In genomic region chr10:804787-805634, GRCh38 we compare ENCODE assay signal across 17 cellular contexts.
DNase-seq lines count a peak whose midpoint lies in the region; ATAC-seq, FAIRE-seq and TF ChIP-seq lines count a peak whose summit lies in the region.
"Had no signal": no experiment of that assay in that cellular context is flagged by ENCODE, and none has a peak within 500 bp of the region (broad histone marks: within the 10 kb centered on the region; RNA-seq: fewer than 3 reads in every experiment).

No MANE protein-coding gene starts in this region.

- TF ChIP-seq POLR2A in HepG2 (IDR thresholded peaks at IDR 0.05; ENCODE audit: insufficient read depth in 1 of 2, low read depth in 2 of 2, low read length in 2 of 2) = no peak; a peak in 1 of 4 replicates

- peaks cover 32% of the 10 kb centered on the region for H3K36me3 Mint-ChIP-seq in stimulated activated naive CD8-positive, alpha-beta T cell treated with anti-CD3 and anti-CD28 coated beads, Interleukin-15, Interleukin-2, amounts not matched to agents 100 ng/mL and 50 ng/mL, for 24 hours (ENCODE audit: low read depth)
- peaks cover 20% of the 10 kb centered on the region for H3K36me3 Mint-ChIP-seq in activated CD4-positive, alpha-beta memory T cell treated with anti-CD3 and anti-CD28 coated beads for 36 hours

- DNase-seq in stimulated activated naive CD8-positive, alpha-beta T cell treated with anti-CD3 and anti-CD28 coated beads, Interleukin-15, Interleukin-2, amounts not matched to agents 100 U/mL and 50 U/mL, for 24 hours = no peak
- peak; percentile 8 for DNase-seq in activated CD4-positive, alpha-beta memory T cell treated with anti-CD3 and anti-CD28 coated beads for 36 hours
- no peak for DNase-seq in HepG2 (ENCODE audit: low spot score)
- no peak for DNase-seq in upper lobe of right lung
- no peak for DNase-seq in NCI-H187 treated with DMSO at 0.1 percent for 48 hours (lab: John Stamatoyannopoulos, UW)
- no peak for DNase-seq in NCI-H2029 treated with DMSO at 0.1 percent for 48 hours (lab: John Stamatoyannopoulos, UW)
- DNase-seq in effector CD4-positive, alpha-beta T cell = no peak
- DNase-seq: activated T-cell treated with anti-CD3 and anti-CD28 coated beads, Interleukin-2, amount 50 U/mL, for 48 hours; NCI-H1694; NCI-H748 treated with DMSO at 0.1 percent for 48 hours; Right ventricle myocardium superior; stimulated activated CD4-positive, alpha-beta T cell treated with anti-CD3 and anti-CD28 coated beads, Interleukin-1b, Interleukin-23, amount 100 ng/mL, for 48 hours had no signal

- in situ Hi-C loops in HepG2 (cut with HindIII; ENCODE audit: extremely low pct_ligation_motif_present, low pct_unique_long_range_greater_than_20kb) = no loop called here

- no peak for ATAC-seq in stimulated activated naive CD8-positive, alpha-beta T cell treated with anti-CD3 and anti-CD28 coated beads, Interleukin-15, Interleukin-2, amounts not matched to agents 100 U/mL and 50 U/mL, for 24 hours
- ATAC-seq in HepG2 (peak; percentile 4; the same call in 1 of the 3 replicates), upper lobe of right lung (peak; percentile 68)

- peaks cover 8% of the 10 kb centered on the region for H3K4me1 Mint-ChIP-seq in stimulated activated naive CD8-positive, alpha-beta T cell treated with anti-CD3 and anti-CD28 coated beads, Interleukin-15, Interleukin-2, amounts not matched to agents 100 ng/mL and 50 ng/mL, for 24 hours (ENCODE audit: low read depth)
- H3K4me1 Mint-ChIP-seq in activated CD4-positive, alpha-beta memory T cell treated with anti-CD3 and anti-CD28 coated beads for 36 hours (ENCODE audit: low read depth) = no peaks in the 10 kb centered on the region

- BruUV-seq in HepG2 (replicated peaks; lab: Mats Ljungman, UMichigan) = no TSS peak

- H3K27me3 ChIP-seq in HepG2 (ENCODE audit: control insufficient read depth in 1 of 2, insufficient read depth in 2 of 2, low read length in 2 of 2) (no peaks in the 10 kb centered on the region), upper lobe of right lung (no peaks in the 10 kb centered on the region)
- H3K27me3 ChIP-seq: ascending aorta, vagina had no signal

- H3K36me3 ChIP-seq in HepG2 (replicated peaks in 1 of 2; ENCODE audit: control insufficient read depth in 1 of 2, insufficient read depth in 2 of 2, low read length in 2 of 2) = peaks cover 0 to 28% of the 10 kb centered on the region in 2 experiments; a peak in 4 of 5 replicates
- peaks cover 35% of the 10 kb centered on the region for H3K36me3 ChIP-seq in upper lobe of right lung

- no peaks in the 10 kb centered on the region for H3K9me3 ChIP-seq in HepG2 (ENCODE audit: low read length)
- H3K9me3 ChIP-seq in upper lobe of right lung = no peaks in the 10 kb centered on the region
- H3K9me3 ChIP-seq: ascending aorta, vagina had no signal

- H3K4me3 ChIP-seq in HepG2 (replicated peaks in 1 of 3; ENCODE audit: insufficient read depth in 1 of 3, low read depth in 2 of 3, low read length in 3 of 3) (no peak overlapping the region), upper lobe of right lung (no peak overlapping the region)
- H3K4me3 ChIP-seq: ascending aorta, vagina had no signal

- POLR2A ChIA-PET in activated CD4-positive, alpha-beta memory T cell treated with anti-CD3 and anti-CD28 coated beads for 36 hours (lab: Charles Lee) = no interaction called here
- POLR2A ChIA-PET in HepG2 (lab: Yijun Ruan, JAX) = no interaction called here

- FAIRE-seq in HepG2 (lab: Jason Lieb, UNC) = no peak

- H3K27me3 Mint-ChIP-seq in stimulated activated naive CD8-positive, alpha-beta T cell treated with anti-CD3 and anti-CD28 coated beads, Interleukin-15, Interleukin-2, amounts not matched to agents 100 ng/mL and 50 ng/mL, for 24 hours = no peaks in the 10 kb centered on the region
- no peaks in the 10 kb centered on the region for H3K27me3 Mint-ChIP-seq in activated CD4-positive, alpha-beta memory T cell treated with anti-CD3 and anti-CD28 coated beads for 36 hours
- H3K27me3 Mint-ChIP-seq: IgD-negative memory B cell had no signal

- no peak overlapping the region for H2AFZ ChIP-seq in HepG2 (ENCODE audit: low read length)

- H3K9ac ChIP-seq in HepG2 (ENCODE audit: insufficient read depth, low read depth, low read length) = no peak overlapping the region

- no peak for TF ChIP-seq RAD21 in HepG2 (CRISPR knock-in tag; IDR thresholded peaks at IDR 0.05)

- H3K4me3 Mint-ChIP-seq in stimulated activated naive CD8-positive, alpha-beta T cell treated with anti-CD3 and anti-CD28 coated beads, Interleukin-15, Interleukin-2, amounts not matched to agents 100 ng/mL and 50 ng/mL, for 24 hours = no peak overlapping the region
- H3K4me3 Mint-ChIP-seq in activated CD4-positive, alpha-beta memory T cell treated with anti-CD3 and anti-CD28 coated beads for 36 hours = no peak overlapping the region

- H3K27ac ChIP-seq in HepG2 (ENCODE audit: extremely low read length, insufficient read depth, low read length) (no peak overlapping the region), upper lobe of right lung (no peak overlapping the region)
- H3K27ac ChIP-seq: ascending aorta, vagina, VCaP had no signal

- H3K9me3 Mint-ChIP-seq in stimulated activated naive CD8-positive, alpha-beta T cell treated with anti-CD3 and anti-CD28 coated beads, Interleukin-15, Interleukin-2, amounts not matched to agents 100 ng/mL and 50 ng/mL, for 24 hours = no peaks in the 10 kb centered on the region
- peaks cover 5% of the 10 kb centered on the region for H3K9me3 Mint-ChIP-seq in activated CD4-positive, alpha-beta memory T cell treated with anti-CD3 and anti-CD28 coated beads for 36 hours

- TF ChIP-seq CTCF in HepG2 (CRISPR knock-in tag; IDR thresholded peaks at IDR 0.05) (no peak), upper lobe of right lung (IDR thresholded peaks at IDR 0.05) (no peak)

- peak overlapping the region; percentile 31 for H3K27ac Mint-ChIP-seq in stimulated activated naive CD8-positive, alpha-beta T cell treated with anti-CD3 and anti-CD28 coated beads, Interleukin-15, Interleukin-2, amounts not matched to agents 100 ng/mL and 50 ng/mL, for 24 hours
- H3K27ac Mint-ChIP-seq in activated CD4-positive, alpha-beta memory T cell treated with anti-CD3 and anti-CD28 coated beads for 36 hours = no peak overlapping the region

- TF ChIP-seq EP300 in HepG2 (IDR thresholded peaks at IDR 0.05; ENCODE audit: low read depth in 2 of 2, low read length in 2 of 2) (no peak), HepG2 (CRISPR knock-in tag; IDR thresholded peaks at IDR 0.05; ENCODE audit: borderline replicate concordance) (no peak)

- H3K4me1 ChIP-seq in HepG2 (ENCODE audit: insufficient read depth, low read length) (no peaks in the 10 kb centered on the region), upper lobe of right lung (peaks cover 12% of the 10 kb centered on the region)
- H3K4me1 ChIP-seq: ascending aorta had no signal

- CTCF ChIA-PET in activated CD4-positive, alpha-beta memory T cell treated with anti-CD3 and anti-CD28 coated beads for 36 hours (lab: Charles Lee) = no interaction called here
- CTCF ChIA-PET in HepG2 (lab: Yijun Ruan, JAX; ENCODE audit: low intra/inter-chr PET ratio, low total read pairs) = no interaction called here

- WGBS in HepG2 (ENCODE audit: low lambda C conversion rate) = 96% methylated on average over 52 of the region's 54 CpGs

- no peak overlapping the region for H3K4me2 ChIP-seq in HepG2 (ENCODE audit: low read depth, low read length)

- intact Hi-C loops in activated CD4-positive, alpha-beta memory T cell treated with anti-CD3 and anti-CD28 coated beads for 36 hours (cut with micrococcal nuclease) = no loop called here
- intact Hi-C loops in HepG2 (cut with micrococcal nuclease; ENCODE audit: unreplicated experiment) = no loop called here
- intact Hi-C loops in upper lobe of right lung (cut with DNase I) = loop anchor here (10.0 kb wide), 1 partner anchor 300 kb away; no protein-coding TSS in a partner anchor

- no peaks in the 10 kb centered on the region for H4K20me1 ChIP-seq in HepG2 (ENCODE audit: insufficient read depth, low read length)

- no peaks in the 10 kb centered on the region for H3K79me2 ChIP-seq in HepG2 (ENCODE audit: insufficient read depth, low read length)

TF ChIP-seq in HepG2, 621 proteins besides CTCF, POLR2A, EP300 and RAD21:
- TF ChIP-seq AKAP8 (CRISPR knock-in tag; IDR thresholded peaks at IDR 0.05) (peak; percentile 44; the same call in 1 of the 2 replicates), ZNF557 (CRISPR knock-in tag; IDR thresholded peaks at IDR 0.05) (no peak), AGO2 (optimal IDR thresholded peaks at IDR 0.05; ENCODE audit: low read depth, low read length) (peak; percentile 21)
